ENCODE assay signal across 28 cellular contexts in genomic region chr5:139814704-139815280, GRCh38. TPM values are rescaled to one million over a fixed set of nuclear protein-coding genes. Genes with fewer than 3 reads are reported as not detected.
"Had no signal": no experiment of that assay in that cellular context is flagged by ENCODE, and none has a peak within 500 bp of the region (broad histone marks: within the 10 kb centered on the region; RNA-seq: fewer than 3 reads in every experiment).

No MANE protein-coding gene starts in this region.

- H3K27me3 ChIP-seq: brain microvascular endothelial cell, MG63 had no signal

- H3K36me3 ChIP-seq: brain microvascular endothelial cell, cardiac muscle cell, MG63, WERI-Rb-1 had no signal

- H3K4me3 Mint-ChIP-seq: activated CD4-positive, alpha-beta memory T cell treated with anti-CD3 and anti-CD28 coated beads, Interleukin-2, amount 10 ng/mL, durations not matched to agents 7 days and 5 days; activated CD4-positive, alpha-beta T cell treated with anti-CD3 and anti-CD28 coated beads for 36 hours; activated naive CD4-positive, alpha-beta T cell treated with anti-CD3 and anti-CD28 coated beads for 36 hours; activated naive CD8-positive, alpha-beta T cell; activated T-helper 17 cell treated with anti-CD3 and anti-CD28 coated beads, Interleukin-2, amount 50 U/mL, for 72 hours had no signal

- ATAC-seq: activated CD4-positive, alpha-beta T cell treated with anti-CD3 and anti-CD28 coated beads for 36 hours; activated T-helper 17 cell treated with anti-CD3 and anti-CD28 coated beads, Interleukin-2, amount 50 U/mL, for 72 hours had no signal

- H3K27ac Mint-ChIP-seq: activated CD4-positive, alpha-beta memory T cell treated with anti-CD3 and anti-CD28 coated beads, Interleukin-2, amount 10 ng/mL, durations not matched to agents 7 days and 5 days; activated CD4-positive, alpha-beta T cell treated with anti-CD3 and anti-CD28 coated beads for 36 hours; activated naive CD4-positive, alpha-beta T cell treated with anti-CD3 and anti-CD28 coated beads for 36 hours; activated naive CD8-positive, alpha-beta T cell; activated T-helper 17 cell treated with anti-CD3 and anti-CD28 coated beads, Interleukin-2, amount 50 U/mL, for 72 hours had no signal

- DNase-seq: activated CD4-positive, alpha-beta memory T cell treated with anti-CD3 and anti-CD28 coated beads, Interleukin-2, amount 10 ng/mL, durations not matched to agents 7 days and 5 days; activated CD4-positive, alpha-beta T cell treated with anti-CD3 and anti-CD28 coated beads for 36 hours; activated CD4-positive, alpha-beta T cell treated with anti-CD3 and anti-CD28 coated beads, Interleukin-2, amount 50 U/mL, for 1 hour; activated gamma-delta T cell; activated naive CD4-positive, alpha-beta T cell treated with anti-CD3 and anti-CD28 coated beads for 36 hours; activated T-cell treated with anti-CD3 and anti-CD28 coated beads for 4 hours; activated T-cell treated with anti-CD3 and anti-CD28 coated beads, Interleukin-2, amount 50 U/mL, for 48 hours; amygdala; brain microvascular endothelial cell; MG63; MV-4-11; NCI-H1092 treated with DMSO at 0.1 percent for 48 hours; NCI-H1436; NCI-H1694 treated with DMSO at 0.1 percent for 48 hours; NCI-H2029 treated with DMSO at 0.1 percent for 48 hours; NCI-H345; NCI-H510A; NCI-H526 treated with DMSO at 0.1 percent for 48 hours; NCI-H82; NK-92 treated with Interleukin-12 subunit alpha and Interleukin-12 subunit beta, amount 100 ng/mL, for 24 hours; SIG-M5; T-helper 1 cell; WERI-Rb-1 had no signal

- H3K27ac ChIP-seq: brain microvascular endothelial cell, cardiac muscle cell, WERI-Rb-1 had no signal

- H3K4me3 ChIP-seq: cardiac muscle cell, MG63 had no signal

- H3K4me1 Mint-ChIP-seq: activated CD4-positive, alpha-beta memory T cell treated with anti-CD3 and anti-CD28 coated beads, Interleukin-2, amount 10 ng/mL, durations not matched to agents 7 days and 5 days; activated CD4-positive, alpha-beta T cell treated with anti-CD3 and anti-CD28 coated beads for 36 hours; activated T-helper 17 cell treated with anti-CD3 and anti-CD28 coated beads, Interleukin-2, amount 50 U/mL, for 72 hours had no signal

RNA-seq across cellular contexts. Expression of gene PSD2, which starts 19.2 kb away (rescaled TPM):
- total RNA-seq: activated CD4-positive, alpha-beta memory T cell treated with anti-CD3 and anti-CD28 coated beads, Interleukin-2, amount 10 ng/mL, durations not matched to agents 7 days and 5 days; activated CD4-positive, alpha-beta T cell treated with anti-CD3 and anti-CD28 coated beads for 36 hours; activated CD8-positive, alpha-beta memory T cell treated with anti-CD3 and anti-CD28 coated beads for 36 hours; activated naive CD4-positive, alpha-beta T cell treated with anti-CD3 and anti-CD28 coated beads for 36 hours; activated T-helper 17 cell treated with anti-CD3 and anti-CD28 coated beads, Interleukin-2, amount 50 U/mL, for 72 hours; T-helper 2 cell treated with Interferon-gamma antibody and Interleukin-4, amounts not matched to agents 100 ng/mL and 5 ng/mL, for 36 hours had no signal
